In genomic region chr18:74826560-74826959, GRCh38 we compare ENCODE assay signal across 21 cellular contexts.
DNase-seq lines count a peak whose midpoint lies in the region; ATAC-seq, FAIRE-seq and TF ChIP-seq lines count a peak whose summit lies in the region.
"Had no signal": no experiment of that assay in that cellular context is flagged by ENCODE, and none has a peak within 500 bp of the region (broad histone marks: within the 10 kb centered on the region; RNA-seq: fewer than 3 reads in every experiment).

No MANE protein-coding gene starts in this region.

- CTCF ChIA-PET in HepG2 (lab: Yijun Ruan, JAX; ENCODE audit: low intra/inter-chr PET ratio, low total read pairs): no interaction called here

- TF ChIP-seq EP300 in HepG2 (IDR thresholded peaks at IDR 0.05; ENCODE audit: low read depth in 2 of 2, low read length in 2 of 2) (no peak), HepG2 (CRISPR knock-in tag; IDR thresholded peaks at IDR 0.05; ENCODE audit: borderline replicate concordance) (no peak)

- no peaks in the 10 kb centered on the region for H3K36me3 ChIP-seq in HepG2 (replicated peaks in 1 of 2; ENCODE audit: control insufficient read depth in 1 of 2, insufficient read depth in 2 of 2, low read length in 2 of 2)
- no peaks in the 10 kb centered on the region for H3K36me3 ChIP-seq in right lobe of liver
- no peaks in the 10 kb centered on the region for H3K36me3 ChIP-seq in keratinocyte (ENCODE audit: control insufficient read depth in 2 of 2, extremely low read depth in 1 of 2, insufficient read depth in 2 of 2, low read length in 2 of 2)
- no peaks in the 10 kb centered on the region for H3K36me3 ChIP-seq in hepatocyte (replicated peaks; ENCODE audit: insufficient read depth, low read depth)

- ATAC-seq in HepG2: no peak
- ATAC-seq in right lobe of liver: no peak
- ATAC-seq: CD8-positive, alpha-beta T cell had no signal

- H3K9ac ChIP-seq in HepG2 (ENCODE audit: insufficient read depth, low read depth, low read length) (no peak overlapping the region), keratinocyte (ENCODE audit: control insufficient read depth, extremely low read depth, insufficient read depth, low read length) (no peak overlapping the region)
- H3K9ac ChIP-seq: BLaER1, GM23248 had no signal

- WGBS in HepG2 (ENCODE audit: low lambda C conversion rate): 97% methylated on average over 5 of the region's 5 CpGs
- WGBS in right lobe of liver (ENCODE audit: insufficient coverage, low coverage, low lambda C conversion rate, missing lambda C conversion rate): 92% methylated on average over 5 of the region's 5 CpGs
- 70% methylated on average over 5 of the region's 5 CpGs for WGBS in hepatocyte (ENCODE audit: low lambda C conversion rate, missing lambda C conversion rate)

- H4K20me1 ChIP-seq in HepG2 (ENCODE audit: insufficient read depth, low read length): no peaks in the 10 kb centered on the region
- H4K20me1 ChIP-seq in keratinocyte (ENCODE audit: control insufficient read depth, extremely low read depth, insufficient read depth, low read length): no peaks in the 10 kb centered on the region
- H4K20me1 ChIP-seq in hepatocyte (ENCODE audit: insufficient read depth, poor library complexity, severe bottlenecking): no peaks in the 10 kb centered on the region
- H4K20me1 ChIP-seq: BLaER1 had no signal

- DNase-seq in HepG2 (ENCODE audit: low spot score) (no peak), right lobe of liver (no peak), amniotic epithelial cell (ENCODE audit: low read depth) (peak; percentile 20), keratinocyte (ENCODE audit: low read depth, low spot score) (no peak), inferior parietal cortex (ENCODE audit: extremely low spot score) (no peak), hepatocyte (ENCODE audit: low spot score) (no peak)
- DNase-seq: Caco-2; CD4-positive, CD25-positive, alpha-beta regulatory T cell; CD8-positive, alpha-beta T cell; DMS153; DND-41; GM23248; H7; HCEC 1CT had no signal

- H3K27me3 ChIP-seq in HepG2 (ENCODE audit: control insufficient read depth in 1 of 2, insufficient read depth in 2 of 2, low read length in 2 of 2): no peaks in the 10 kb centered on the region
- H3K27me3 ChIP-seq in right lobe of liver: no peaks in the 10 kb centered on the region
- H3K27me3 ChIP-seq in keratinocyte (ENCODE audit: control insufficient read depth, extremely low read depth, insufficient read depth, low read length): no peaks in the 10 kb centered on the region
- no peaks in the 10 kb centered on the region for H3K27me3 ChIP-seq in hepatocyte
- H3K27me3 ChIP-seq: BLaER1 had no signal

- FAIRE-seq in HepG2 (lab: Jason Lieb, UNC) (no peak), keratinocyte (lab: Jason Lieb, UNC) (peak; percentile 13)
- FAIRE-seq: A204.1, G401.6, GM12892, H1 had no signal

- BruUV-seq in HepG2 (replicated peaks; lab: Mats Ljungman, UMichigan): no TSS peak

- H3K9me1 ChIP-seq in keratinocyte (ENCODE audit: control insufficient read depth, extremely low read depth, insufficient read depth, low read length): no peaks in the 10 kb centered on the region

- no peaks in the 10 kb centered on the region for H3K79me2 ChIP-seq in HepG2 (ENCODE audit: insufficient read depth, low read length)
- no peaks in the 10 kb centered on the region for H3K79me2 ChIP-seq in keratinocyte (ENCODE audit: control insufficient read depth, insufficient read depth, low read length)
- H3K79me2 ChIP-seq in hepatocyte: no peaks in the 10 kb centered on the region

- no peaks in the 10 kb centered on the region for H3K9me2 ChIP-seq in hepatocyte (replicated peaks; ENCODE audit: insufficient read depth)

- H3K4me3 ChIP-seq in HepG2 (replicated peaks in 1 of 3; ENCODE audit: insufficient read depth in 1 of 3, low read depth in 2 of 3, low read length in 3 of 3): no peak overlapping the region
- no peak overlapping the region for H3K4me3 ChIP-seq in right lobe of liver
- H3K4me3 ChIP-seq in keratinocyte (ENCODE audit: control insufficient read depth in 2 of 3, extremely low read depth in 1 of 3, insufficient read depth in 2 of 3, low read depth in 1 of 3, low read length in 3 of 3): no peak overlapping the region
- H3K4me3 ChIP-seq in hepatocyte: no peak overlapping the region
- H3K4me3 ChIP-seq: BLaER1, GM23248 had no signal

- POLR2A ChIA-PET in HepG2 (lab: Yijun Ruan, JAX): no interaction called here

- TF ChIP-seq RAD21 in HepG2 (CRISPR knock-in tag; IDR thresholded peaks at IDR 0.05): no peak

- dilution Hi-C loops in keratinocyte (cut with MboI; ENCODE audit: extremely low pct_ligation_motif_present, low sequenced_read_pairs): no loop called here

- no peak overlapping the region for H3K4me2 ChIP-seq in HepG2 (ENCODE audit: low read depth, low read length)
- no peak overlapping the region for H3K4me2 ChIP-seq in keratinocyte (ENCODE audit: control insufficient read depth, extremely low read depth, insufficient read depth, low read depth, low read length)
- H3K4me2 ChIP-seq in hepatocyte: no peak overlapping the region
- H3K4me2 ChIP-seq: BLaER1 had no signal

- no peak for TF ChIP-seq CTCF in HepG2 (CRISPR knock-in tag; IDR thresholded peaks at IDR 0.05)
- no peak for TF ChIP-seq CTCF in right lobe of liver (IDR thresholded peaks at IDR 0.05)
- no peak for TF ChIP-seq CTCF in keratinocyte (optimal IDR thresholded peaks at IDR 0.05 in 1 of 3, IDR thresholded peaks at IDR 0.05 in 1 of 3, conservative IDR thresholded peaks at IDR 0.05 in 1 of 3; ENCODE audit: extremely low read depth in 1 of 3, insufficient read depth in 2 of 3, low read length in 3 of 3)
- no peak for TF ChIP-seq CTCF in hepatocyte (IDR thresholded peaks at IDR 0.05; ENCODE audit: poor library complexity)

- H2AFZ ChIP-seq in HepG2 (ENCODE audit: low read length): no peak overlapping the region
- no peak overlapping the region for H2AFZ ChIP-seq in keratinocyte (ENCODE audit: control insufficient read depth, low read length)
- no peak overlapping the region for H2AFZ ChIP-seq in hepatocyte
- H2AFZ ChIP-seq: GM23248 had no signal

- TF ChIP-seq POLR2A in HepG2 (IDR thresholded peaks at IDR 0.05; ENCODE audit: insufficient read depth in 1 of 2, low read depth in 2 of 2, low read length in 2 of 2) (no peak), right lobe of liver (IDR thresholded peaks at IDR 0.05) (no peak)

- in situ Hi-C loops in HepG2 (cut with HindIII; ENCODE audit: extremely low pct_ligation_motif_present, low pct_unique_long_range_greater_than_20kb): no loop called here

- intact Hi-C loops in HepG2 (cut with micrococcal nuclease; ENCODE audit: unreplicated experiment): no loop called here
- intact Hi-C loops in right lobe of liver (cut with DNase I): no loop called here

- no peaks in the 10 kb centered on the region for H3K4me1 ChIP-seq in HepG2 (ENCODE audit: insufficient read depth, low read length)
- no peaks in the 10 kb centered on the region for H3K4me1 ChIP-seq in right lobe of liver
- H3K4me1 ChIP-seq in keratinocyte (ENCODE audit: control insufficient read depth, extremely low read depth, insufficient read depth, low read length): peaks cover 2% of the 10 kb centered on the region
- no peaks in the 10 kb centered on the region for H3K4me1 ChIP-seq in hepatocyte (ENCODE audit: insufficient read depth)
- H3K4me1 ChIP-seq: Caco-2 had no signal

- H3K9me3 ChIP-seq in HepG2 (ENCODE audit: low read length) (no peaks in the 10 kb centered on the region), right lobe of liver (no peaks in the 10 kb centered on the region), keratinocyte (ENCODE audit: control insufficient read depth, low read depth, low read length) (no peaks in the 10 kb centered on the region), hepatocyte (ENCODE audit: low read depth) (no peaks in the 10 kb centered on the region)
- H3K9me3 ChIP-seq: Caco-2 had no signal

- H3K27ac ChIP-seq in HepG2 (ENCODE audit: extremely low read length, insufficient read depth, low read length) (no peak overlapping the region), right lobe of liver (no peak overlapping the region), keratinocyte (ENCODE audit: control insufficient read depth, insufficient read depth, low read length) (no peak overlapping the region), hepatocyte (no peak overlapping the region)
- H3K27ac ChIP-seq: 22Rv1, BLaER1, C4-2B, GM23248 had no signal

TF ChIP-seq in HepG2, 621 proteins besides CTCF, POLR2A, EP300 and RAD21 (continues in another document):
- TF ChIP-seq, protein P1, sequence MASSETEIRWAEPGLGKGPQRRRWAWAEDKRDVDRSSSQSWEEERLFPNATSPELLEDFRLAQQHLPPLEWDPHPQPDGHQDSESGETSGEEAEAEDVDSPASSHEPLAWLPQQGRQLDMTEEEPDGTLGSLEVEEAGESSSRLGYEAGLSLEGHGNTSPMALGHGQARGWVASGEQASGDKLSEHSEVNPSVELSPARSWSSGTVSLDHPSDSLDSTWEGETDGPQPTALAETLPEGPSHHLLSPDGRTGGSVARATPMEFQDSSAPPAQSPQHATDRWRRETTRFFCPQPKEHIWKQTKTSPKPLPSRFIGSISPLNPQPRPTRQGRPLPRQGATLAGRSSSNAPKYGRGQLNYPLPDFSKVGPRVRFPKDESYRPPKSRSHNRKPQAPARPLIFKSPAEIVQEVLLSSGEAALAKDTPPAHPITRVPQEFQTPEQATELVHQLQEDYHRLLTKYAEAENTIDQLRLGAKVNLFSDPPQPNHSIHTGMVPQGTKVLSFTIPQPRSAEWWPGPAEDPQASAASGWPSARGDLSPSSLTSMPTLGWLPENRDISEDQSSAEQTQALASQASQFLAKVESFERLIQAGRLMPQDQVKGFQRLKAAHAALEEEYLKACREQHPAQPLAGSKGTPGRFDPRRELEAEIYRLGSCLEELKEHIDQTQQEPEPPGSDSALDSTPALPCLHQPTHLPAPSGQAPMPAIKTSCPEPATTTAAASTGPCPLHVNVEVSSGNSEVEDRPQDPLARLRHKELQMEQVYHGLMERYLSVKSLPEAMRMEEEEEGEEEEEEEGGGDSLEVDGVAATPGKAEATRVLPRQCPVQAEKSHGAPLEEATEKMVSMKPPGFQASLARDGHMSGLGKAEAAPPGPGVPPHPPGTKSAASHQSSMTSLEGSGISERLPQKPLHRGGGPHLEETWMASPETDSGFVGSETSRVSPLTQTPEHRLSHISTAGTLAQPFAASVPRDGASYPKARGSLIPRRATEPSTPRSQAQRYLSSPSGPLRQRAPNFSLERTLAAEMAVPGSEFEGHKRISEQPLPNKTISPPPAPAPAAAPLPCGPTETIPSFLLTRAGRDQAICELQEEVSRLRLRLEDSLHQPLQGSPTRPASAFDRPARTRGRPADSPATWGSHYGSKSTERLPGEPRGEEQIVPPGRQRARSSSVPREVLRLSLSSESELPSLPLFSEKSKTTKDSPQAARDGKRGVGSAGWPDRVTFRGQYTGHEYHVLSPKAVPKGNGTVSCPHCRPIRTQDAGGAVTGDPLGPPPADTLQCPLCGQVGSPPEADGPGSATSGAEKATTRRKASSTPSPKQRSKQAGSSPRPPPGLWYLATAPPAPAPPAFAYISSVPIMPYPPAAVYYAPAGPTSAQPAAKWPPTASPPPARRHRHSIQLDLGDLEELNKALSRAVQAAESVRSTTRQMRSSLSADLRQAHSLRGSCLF (CRISPR knock-in tag; IDR thresholded peaks at IDR 0.05; ENCODE audit: borderline replicate concordance): no peak
- TF ChIP-seq ATF7 (IDR thresholded peaks at IDR 0.05) (peak; percentile 61; the same call in 1 of the 2 replicates), ATF7 (CRISPR knock-in tag; IDR thresholded peaks at IDR 0.05) (no peak), HES4 (CRISPR knock-in tag; IDR thresholded peaks at IDR 0.05; ENCODE audit: borderline replicate concordance) (no peak)
